Comparison of ENCODE assay signal across 8 cellular contexts in the genomic region with DNA sequence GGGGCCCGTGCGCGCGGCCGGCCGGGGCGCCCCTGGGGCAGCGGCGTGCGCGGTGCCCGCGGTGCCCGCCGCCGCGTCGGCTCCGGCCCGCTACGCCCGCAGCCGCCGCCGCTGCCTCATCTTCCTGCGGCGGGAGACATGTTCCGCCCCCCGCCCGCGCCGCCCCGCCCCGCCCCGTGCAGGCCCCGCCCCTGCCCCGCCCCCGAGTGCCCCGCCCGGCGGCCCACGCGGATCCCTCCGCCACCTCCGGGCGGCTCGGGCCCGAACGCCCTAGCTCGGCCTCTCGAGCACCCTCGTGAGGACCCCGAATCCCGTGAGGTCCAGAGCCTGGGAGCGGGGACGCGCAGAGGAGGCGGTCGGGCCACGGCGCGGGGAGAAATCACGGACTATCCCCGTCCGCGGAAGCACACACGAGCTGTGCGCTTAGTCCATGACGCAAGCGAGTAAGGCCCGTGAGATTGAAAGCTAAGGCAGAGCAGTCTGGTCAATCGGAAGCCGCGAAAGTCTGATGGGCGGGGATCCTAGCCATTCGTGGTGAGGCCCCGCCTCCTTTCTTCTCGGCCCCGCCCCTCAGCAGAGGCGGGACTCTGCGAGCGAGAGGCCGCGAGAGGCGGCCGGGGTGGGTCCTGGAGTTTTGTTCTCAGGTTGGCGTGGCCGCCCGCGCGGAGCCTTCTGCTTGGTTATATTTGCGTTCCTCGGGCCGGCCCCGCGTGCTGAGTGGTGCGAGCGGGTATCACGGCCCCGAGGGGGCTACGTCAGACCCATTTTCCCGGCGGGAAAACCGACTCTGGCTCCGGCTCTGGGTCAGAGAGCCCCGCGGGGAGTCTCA. TPM values are rescaled to one million over a fixed set of nuclear protein-coding genes. Genes with fewer than 3 reads are reported as not detected.
DNase-seq lines count a peak whose midpoint lies in the region; ATAC-seq and TF ChIP-seq lines count a peak whose summit lies in the region.

A gene (minus strand): TSS at position 145 of the 829 bp plus-strand sequence. CDS start 2,367 bp downstream, outside the sequence.

- DNase-seq in CD14-positive monocyte (ENCODE audit: low spot score) (peak; percentile 98), NCI-H82 (lab: John Stamatoyannopoulos, UW) (peak; percentile 98), dermis blood vessel endothelial cell (peak; percentile 99), left lung (peak; percentile 98 to 99)
- peak; percentile 98 for DNase-seq in activated CD4-positive, alpha-beta T cell treated with anti-CD3 and anti-CD28 coated beads, Interleukin-2, amount 50 U/mL, for 48 hours
- peak; percentile 97 to 98 for DNase-seq in stimulated activated CD4-positive, alpha-beta T cell treated with anti-CD3 and anti-CD28 coated beads, Interleukin-2, amount 100 ng/mL, for 48 hours

- peak within 1 kb of the TSS; percentile 97 to 98 for H3K27ac ChIP-seq in left lung

- peaks cover 33% of the 10 kb centered on the region for H3K4me1 Mint-ChIP-seq in CD14-positive monocyte

- ATAC-seq in GM19397 (IDR thresholded peaks at IDR 0.05; ENCODE audit: unreplicated experiment) (peak; percentile 64), HG03571 (IDR thresholded peaks at IDR 0.05; ENCODE audit: unreplicated experiment) (peak; percentile 48), left lung (peak; percentile 98)

- peaks cover 0 to 14% of the 10 kb centered on the region in 2 donors for H3K27me3 ChIP-seq in left lung

- peak within 1 kb of the TSS; percentile 92 to 97 (median 95) for H3K27ac Mint-ChIP-seq in CD14-positive monocyte

- peaks cover 0 to 10% (median 0%) of the 10 kb centered on the region in 7 donors for H3K9me3 Mint-ChIP-seq in CD14-positive monocyte

- TF ChIP-seq CTCF in CD14-positive monocyte (IDR thresholded peaks at IDR 0.05) (no peak), left lung (IDR thresholded peaks at IDR 0.05) (no peak)

- H3K9me3 ChIP-seq in left lung: no peaks in the 10 kb centered on the region

- H3K4me3 ChIP-seq in left lung: peak within 1 kb of the TSS; percentile 62 to 84

- H3K4me1 ChIP-seq in left lung: peaks cover 4 to 30% of the 10 kb centered on the region in 2 donors

- peak within 1 kb of the TSS; percentile 83 to 91 for H3K4me3 Mint-ChIP-seq in CD14-positive monocyte

- H3K36me3 Mint-ChIP-seq in CD14-positive monocyte: peaks cover 8 to 20% of the 10 kb centered on the region in 2 donors

- peaks cover 0 to 4% of the 10 kb centered on the region in 2 donors for H3K36me3 ChIP-seq in left lung

- H3K27me3 Mint-ChIP-seq in CD14-positive monocyte (ENCODE audit: low read depth in 3 of 3): peaks cover 5 to 10% (median 9%) of the 10 kb centered on the region in 3 donors

- intact Hi-C loops in CD14-positive monocyte (cut with micrococcal nuclease) (loop anchor here in 1 of 2 donors (5.0 kb wide), 1 partner anchor 60 kb away; a partner anchor contains a TSS), left lung (cut with DNase I) (no loop called here)

RNA-seq across cellular contexts. Expression of the gene that starts here (rescaled TPM):
- 1 to 10 TPM; 2.4 to 3.3 TPM for polyA plus RNA-seq in CD14-positive monocyte
- 94.1 and 144 TPM in 2 replicates for total RNA-seq in dermis blood vessel endothelial cell
- 10 to 100 TPM; 57.9 to 67.1 TPM for total RNA-seq in left lung

Comparison
In these comparisons a context has a peak if more than half of its experiments do, and no peak if none do; other contexts are left out.
1. Peak in every context shown above with its lines: DNase-seq, ATAC-seq, H3K4me3 ChIP-seq and H3K27ac ChIP-seq.
2. ATAC-seq: peak in every context shown above with its lines; median percentile 98 in left lung; 64 in GM19397; 48 in HG03571.